ENCODE assay signal across 8 cellular contexts in genomic region chr10:101018600-101019439, GRCh38. TPM values are rescaled to one million over a fixed set of nuclear protein-coding genes. Genes with fewer than 3 reads are reported as not detected.
A peak's percentile ranks its signal among the peaks of the same experiment; 100 is the strongest.
DNase-seq lines count a peak whose midpoint lies in the region; ATAC-seq and TF ChIP-seq lines count a peak whose summit lies in the region.

No MANE protein-coding gene starts in this region.

- WGBS in HUES64 = 8% methylated on average over 45 of the region's 45 CpGs

- ATAC-seq in upper lobe of right lung (peak; percentile 86), GM19452 (IDR thresholded peaks at IDR 0.05; ENCODE audit: unreplicated experiment) (no peak)

- DNase-seq in DMS153 (lab: John Stamatoyannopoulos, UW) (peak; percentile 46), SJSA1 (ENCODE audit: low read depth in 1 of 2, low spot score in 2 of 2) (peak; percentile 73 to 90), globus pallidus (ENCODE audit: low spot score) (peak; percentile 79), osteoblast (ENCODE audit: insufficient read length, low spot score, missing footprints) (peak; percentile 99), upper lobe of right lung (peak; percentile 92)
- DNase-seq in activated naive CD4-positive, alpha-beta T cell (lab: John Stamatoyannopoulos, UW) = peak; percentile 35 to 57 (median 56)

- no peaks in the 10 kb centered on the region for H3K4me1 ChIP-seq in HUES64 (ENCODE audit: insufficient read depth, low read length)
- peaks cover 22% of the 10 kb centered on the region for H3K4me1 ChIP-seq in SJSA1 (replicated peaks)
- H3K4me1 ChIP-seq in osteoblast (ENCODE audit: insufficient read depth, low read length) = peaks cover 13% of the 10 kb centered on the region
- H3K4me1 ChIP-seq in upper lobe of right lung = peaks cover 9% of the 10 kb centered on the region

- H3K9me3 ChIP-seq in HUES64 (ENCODE audit: insufficient read depth, low read depth, low read length) (no peaks in the 10 kb centered on the region), SJSA1 (replicated peaks) (no peaks in the 10 kb centered on the region), osteoblast (ENCODE audit: low read depth, low read length) (no peaks in the 10 kb centered on the region), upper lobe of right lung (no peaks in the 10 kb centered on the region)

- peak overlapping the region; percentile 65 for H3K4me2 ChIP-seq in osteoblast (ENCODE audit: insufficient read depth, low read length)

- H3K79me2 ChIP-seq in osteoblast (ENCODE audit: insufficient read depth, low read length) = no peaks in the 10 kb centered on the region

- peak overlapping the region; percentile 71 for H2AFZ ChIP-seq in osteoblast (ENCODE audit: low read length)

- TF ChIP-seq CTCF in osteoblast (IDR thresholded peaks at IDR 0.05; ENCODE audit: extremely low read depth, low read depth, low read length) (peak; percentile 76), upper lobe of right lung (IDR thresholded peaks at IDR 0.05) (peak; percentile 72)

- H3K27me3 ChIP-seq in HUES64 (ENCODE audit: insufficient read depth, low read length) (peaks cover 66% of the 10 kb centered on the region), SJSA1 (replicated peaks) (no peaks in the 10 kb centered on the region), osteoblast (ENCODE audit: insufficient read depth, low read length) (no peaks in the 10 kb centered on the region), upper lobe of right lung (peaks cover 17% of the 10 kb centered on the region)

- H3K4me3 ChIP-seq in HUES64 (ENCODE audit: low read length) (peak overlapping the region; percentile 43), SJSA1 (no peak overlapping the region), osteoblast (ENCODE audit: insufficient read depth, low read length) (no peak overlapping the region), upper lobe of right lung (no peak overlapping the region)

- peak overlapping the region; percentile 3; the same call in 1 of the 2 replicates for H3K9ac ChIP-seq in HUES64 (ENCODE audit: low read depth, low read length)

- no peaks in the 10 kb centered on the region for H4K20me1 ChIP-seq in osteoblast (ENCODE audit: insufficient read depth, low read length)

- intact Hi-C loops in upper lobe of right lung (cut with DNase I) = no loop called here

- no peaks in the 10 kb centered on the region for H3K36me3 ChIP-seq in HUES64 (ENCODE audit: insufficient read depth, low read length)
- no peaks in the 10 kb centered on the region for H3K36me3 ChIP-seq in SJSA1
- H3K36me3 ChIP-seq in osteoblast (ENCODE audit: insufficient read depth, low read length) = no peaks in the 10 kb centered on the region
- H3K36me3 ChIP-seq in upper lobe of right lung = no peaks in the 10 kb centered on the region

- no peak overlapping the region for H3K27ac ChIP-seq in HUES64 (ENCODE audit: low read depth, low read length)
- H3K27ac ChIP-seq in SJSA1 = no peak overlapping the region
- no peak overlapping the region for H3K27ac ChIP-seq in osteoblast (ENCODE audit: low read depth, low read length)
- no peak overlapping the region for H3K27ac ChIP-seq in upper lobe of right lung

RNA-seq across cellular contexts. Expression of gene PDZD7, which starts 12.1 kb away (rescaled TPM):
- 0.30 TPM for polyA plus RNA-seq in HUES64 (2013, experiment 1 of 2)
- polyA plus RNA-seq in HUES64 (2013, experiment 2 of 2) = 0.19 TPM
- total RNA-seq in SJSA1 (2014; rRNA removed; shearing (Covaris generic)) = 0.50 and 1.3 TPM in 2 replicates
- 0.72 and 1.2 TPM in 2 replicates for total RNA-seq in osteoblast
- 1.6 TPM for total RNA-seq in upper lobe of right lung

RNA-seq across cellular contexts. Expression of gene SFXN3, which starts 12.2 kb away (rescaled TPM):
- polyA plus RNA-seq in HUES64 (2013, experiment 1 of 2) = 1.0 TPM
- polyA plus RNA-seq in HUES64 (2013, experiment 2 of 2) = 0.76 TPM
- total RNA-seq in SJSA1 (2014; rRNA removed; shearing (Covaris generic)) = 29.6 and 52.4 TPM in 2 replicates
- total RNA-seq in osteoblast = 103 and 106 TPM in 2 replicates
- 49.2 TPM for total RNA-seq in upper lobe of right lung

RNA-seq across cellular contexts. Expression of gene LZTS2, which starts 19.2 kb away (rescaled TPM):
- polyA plus RNA-seq in HUES64 (2013, experiment 1 of 2) = 44.8 TPM
- polyA plus RNA-seq in HUES64 (2013, experiment 2 of 2) = 56.4 TPM
- 70.0 and 72.8 TPM in 2 replicates for total RNA-seq in SJSA1 (2014; rRNA removed; shearing (Covaris generic))
- total RNA-seq in osteoblast (117 and 127 TPM in 2 replicates), upper lobe of right lung (50.0 TPM)

RNA-seq across cellular contexts. Expression of gene TWNK, which starts 31.5 kb away (rescaled TPM):
- 24.2 TPM for polyA plus RNA-seq in HUES64 (2013, experiment 1 of 2)
- polyA plus RNA-seq in HUES64 (2013, experiment 2 of 2) = 17.8 TPM
- total RNA-seq in SJSA1 (2014; rRNA removed; shearing (Covaris generic)) = 4.3 and 7.5 TPM in 2 replicates
- total RNA-seq in osteoblast = 3.2 and 3.3 TPM in 2 replicates
- 6.5 TPM for total RNA-seq in upper lobe of right lung

RNA-seq across cellular contexts. Expression of gene MRPL43, which starts 31.5 kb away (rescaled TPM):
- polyA plus RNA-seq in HUES64 (2013, experiment 1 of 2) = 66.9 TPM
- 66.4 TPM for polyA plus RNA-seq in HUES64 (2013, experiment 2 of 2)
- total RNA-seq in SJSA1 (2014; rRNA removed; shearing (Covaris generic)) = 63.7 and 69.4 TPM in 2 replicates
- 48.5 and 55.7 TPM in 2 replicates for total RNA-seq in osteoblast
- total RNA-seq in upper lobe of right lung = 60.5 TPM

Comparison
In these comparisons a context has a peak if more than half of its experiments do, and no peak if none do; other contexts are left out.
1. DNase-seq: peak in every context shown above with its lines; median percentile 99 in osteoblast; 92 in upper lobe of right lung; 82 in SJSA1; 79 in globus pallidus; 56 in activated naive CD4-positive, alpha-beta T cell; 46 in DMS153.